Comparison of ENCODE assay signal across 24 cellular contexts in the genomic region with DNA sequence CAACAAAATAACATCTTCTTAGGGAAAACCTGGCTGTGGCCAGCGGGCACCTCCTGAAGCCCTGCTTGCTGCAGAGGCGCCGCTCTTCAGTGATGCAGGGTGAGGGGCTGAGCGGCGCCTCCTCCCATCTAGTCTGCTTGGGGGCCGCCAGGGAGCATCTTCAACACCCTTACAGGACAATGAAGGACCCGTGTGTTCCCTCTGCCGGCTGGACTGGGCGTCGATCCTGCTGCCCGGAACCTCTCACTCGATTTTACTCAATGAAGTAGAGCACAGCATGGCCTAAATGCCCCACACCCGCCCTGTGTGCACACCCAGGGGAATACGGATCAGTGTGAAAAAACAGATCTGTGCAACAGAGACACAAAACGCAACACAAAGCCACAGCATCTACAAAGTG. TPM values are rescaled to one million over a fixed set of nuclear protein-coding genes. Genes with fewer than 3 reads are reported as not detected.
A peak's percentile ranks its signal among the peaks of the same experiment; 100 is the strongest.
DNase-seq lines count a peak whose midpoint lies in the region; ATAC-seq and TF ChIP-seq lines count a peak whose summit lies in the region.
"Had no signal": no experiment of that assay in that cellular context is flagged by ENCODE, and none has a peak within 500 bp of the region (broad histone marks: within the 10 kb centered on the region; RNA-seq: fewer than 3 reads in every experiment).

No MANE protein-coding gene starts in this region.

- peak overlapping the region; percentile 62 for H3K4me3 Mint-ChIP-seq in activated CD4-positive, alpha-beta T cell treated with anti-CD3 and anti-CD28 coated beads, Interleukin-2, amount 10 ng/mL, durations not matched to agents 24 days and 14 days
- peak overlapping the region; percentile 79 for H3K4me3 Mint-ChIP-seq in CD8-positive, alpha-beta T cell
- no peak overlapping the region for H3K4me3 Mint-ChIP-seq in activated CD8-positive, alpha-beta T cell treated with anti-CD3 and anti-CD28 coated beads for 36 hours
- H3K4me3 Mint-ChIP-seq: B cell, naive B cell had no signal

- CTCF ChIA-PET in CD8-positive, alpha-beta T cell (lab: Charles Lee): interaction anchor here (0.8 to 3.8 kb wide), 8 partner anchors 8 to 137 kb away, joined by 3 to 24 read pairs (median 4); no protein-coding TSS in a partner anchor
- CTCF ChIA-PET in activated CD8-positive, alpha-beta T cell treated with anti-CD3 and anti-CD28 coated beads for 36 hours (lab: Charles Lee): interaction anchor here (1.1 to 3.8 kb wide), 4 partner anchors 11 to 137 kb away, joined by 3 to 24 read pairs (median 8); no protein-coding TSS in a partner anchor

- ATAC-seq in CD8-positive, alpha-beta T cell: peak; percentile 25
- ATAC-seq in activated CD8-positive, alpha-beta T cell treated with anti-CD3 and anti-CD28 coated beads for 36 hours: peak; percentile 5
- no peak for ATAC-seq in left cardiac atrium
- ATAC-seq in HG03139 (IDR thresholded peaks at IDR 0.05; ENCODE audit: unreplicated experiment): no peak
- ATAC-seq: A549, pancreas, right cardiac atrium had no signal

- H3K9me3 Mint-ChIP-seq in activated CD4-positive, alpha-beta T cell treated with anti-CD3 and anti-CD28 coated beads, Interleukin-2, amount 10 ng/mL, durations not matched to agents 24 days and 14 days: peaks cover 7% of the 10 kb centered on the region
- peaks cover 5% of the 10 kb centered on the region for H3K9me3 Mint-ChIP-seq in CD8-positive, alpha-beta T cell
- H3K9me3 Mint-ChIP-seq in activated CD8-positive, alpha-beta T cell treated with anti-CD3 and anti-CD28 coated beads for 36 hours: peaks cover 5% of the 10 kb centered on the region

- H3K36me3 ChIP-seq in CD8-positive, alpha-beta T cell (ENCODE audit: insufficient read depth, low read length): no peaks in the 10 kb centered on the region
- H3K36me3 ChIP-seq: transverse colon had no signal

- peaks cover 37% of the 10 kb centered on the region for H3K4me1 Mint-ChIP-seq in activated CD4-positive, alpha-beta T cell treated with anti-CD3 and anti-CD28 coated beads, Interleukin-2, amount 10 ng/mL, durations not matched to agents 24 days and 14 days
- peaks cover 70% of the 10 kb centered on the region for H3K4me1 Mint-ChIP-seq in CD8-positive, alpha-beta T cell (ENCODE audit: low read depth)
- H3K4me1 Mint-ChIP-seq in activated CD8-positive, alpha-beta T cell treated with anti-CD3 and anti-CD28 coated beads for 36 hours (ENCODE audit: low read depth): peaks cover 58% of the 10 kb centered on the region

- H3K4me3 ChIP-seq in CD8-positive, alpha-beta T cell (ENCODE audit: low read depth, low read length): peak overlapping the region; percentile 44
- H3K4me3 ChIP-seq: A549, pancreas, transverse colon had no signal

- no peak overlapping the region for H3K27ac Mint-ChIP-seq in activated CD4-positive, alpha-beta T cell treated with anti-CD3 and anti-CD28 coated beads, Interleukin-2, amount 10 ng/mL, durations not matched to agents 24 days and 14 days
- H3K27ac Mint-ChIP-seq in CD8-positive, alpha-beta T cell: peak overlapping the region; percentile 98
- H3K27ac Mint-ChIP-seq in activated CD8-positive, alpha-beta T cell treated with anti-CD3 and anti-CD28 coated beads for 36 hours: no peak overlapping the region
- H3K27ac Mint-ChIP-seq: B cell had no signal

- no peaks in the 10 kb centered on the region for H3K9me3 ChIP-seq in CD8-positive, alpha-beta T cell (ENCODE audit: low read length)
- H3K9me3 ChIP-seq: A549, pancreas, transverse colon had no signal

- peaks cover 5% of the 10 kb centered on the region for H3K27me3 Mint-ChIP-seq in activated CD4-positive, alpha-beta T cell treated with anti-CD3 and anti-CD28 coated beads, Interleukin-2, amount 10 ng/mL, durations not matched to agents 24 days and 14 days
- no peaks in the 10 kb centered on the region for H3K27me3 Mint-ChIP-seq in CD8-positive, alpha-beta T cell (ENCODE audit: low read depth)
- H3K27me3 Mint-ChIP-seq in activated CD8-positive, alpha-beta T cell treated with anti-CD3 and anti-CD28 coated beads for 36 hours: no peaks in the 10 kb centered on the region
- H3K27me3 Mint-ChIP-seq: B cell; naive B cell; stimulated activated naive CD8-positive, alpha-beta T cell treated with anti-CD3 and anti-CD28 coated beads, Interleukin-15, amount 100 ng/mL, for 72 hours had no signal

- intact Hi-C loops in activated CD4-positive, alpha-beta T cell treated with anti-CD3 and anti-CD28 coated beads, Interleukin-2, amount 10 ng/mL, durations not matched to agents 24 days and 14 days (cut with micrococcal nuclease): no loop called here
- intact Hi-C loops in CD8-positive, alpha-beta T cell (cut with DNase I, micrococcal nuclease): loop anchor here in 1 of 2 experiments (10.0 kb wide), 1 partner anchor 544 kb away; a partner anchor contains a TSS
- intact Hi-C loops in activated CD8-positive, alpha-beta T cell treated with anti-CD3 and anti-CD28 coated beads for 36 hours (cut with micrococcal nuclease): no loop called here
- intact Hi-C loops in left cardiac atrium (cut with DNase I): no loop called here

- H3K4me1 ChIP-seq in CD8-positive, alpha-beta T cell (ENCODE audit: insufficient read depth, low read length): peaks cover 62% of the 10 kb centered on the region
- H3K4me1 ChIP-seq: A549, pancreas, transverse colon had no signal

- POLR2A ChIA-PET in CD8-positive, alpha-beta T cell (lab: Charles Lee): no interaction called here
- POLR2A ChIA-PET in activated CD8-positive, alpha-beta T cell treated with anti-CD3 and anti-CD28 coated beads for 36 hours (lab: Charles Lee): interaction anchor here (0.6 kb wide), 1 partner anchor 862 kb away, joined by 3 read pairs; no protein-coding TSS in a partner anchor

- peaks cover 9% of the 10 kb centered on the region for H3K36me3 Mint-ChIP-seq in activated CD4-positive, alpha-beta T cell treated with anti-CD3 and anti-CD28 coated beads, Interleukin-2, amount 10 ng/mL, durations not matched to agents 24 days and 14 days (ENCODE audit: low read depth)
- H3K36me3 Mint-ChIP-seq in CD8-positive, alpha-beta T cell: peaks cover 3% of the 10 kb centered on the region
- H3K36me3 Mint-ChIP-seq in activated CD8-positive, alpha-beta T cell treated with anti-CD3 and anti-CD28 coated beads for 36 hours (ENCODE audit: low read depth): peaks cover 8% of the 10 kb centered on the region

- H3K27ac ChIP-seq in CD8-positive, alpha-beta T cell (ENCODE audit: low read depth, low read length): peak overlapping the region; percentile 30
- H3K27ac ChIP-seq: A549, pancreas, transverse colon had no signal

- no peak for TF ChIP-seq CTCF in CD8-positive, alpha-beta T cell (IDR thresholded peaks at IDR 0.05)
- TF ChIP-seq CTCF in activated CD8-positive, alpha-beta T cell treated with anti-CD3 and anti-CD28 coated beads for 36 hours (IDR thresholded peaks at IDR 0.05): no peak

- DNase-seq in activated CD4-positive, alpha-beta T cell treated with anti-CD3 and anti-CD28 coated beads, Interleukin-2, amount 10 ng/mL, durations not matched to agents 24 days and 14 days: no peak
- no peak for DNase-seq in activated CD4-positive, alpha-beta T cell treated with anti-CD3 and anti-CD28 coated beads, Interleukin-2, amount 50 U/mL, for 1 hour
- no peak for DNase-seq in CD8-positive, alpha-beta T cell
- DNase-seq in activated CD8-positive, alpha-beta T cell treated with anti-CD3 and anti-CD28 coated beads for 36 hours: peak; percentile 17
- DNase-seq in mesenteric fat pad (ENCODE audit: low spot score) (peak; percentile 83), left cardiac atrium (no peak), DMS79 treated with DMSO at 0.1 percent for 48 hours (lab: John Stamatoyannopoulos, UW) (no peak)
- DNase-seq: amniotic stem cell; cortex of kidney; mesendoderm; naive B cell; NCI-H1092; NCI-H2029 treated with DMSO at 0.1 percent for 48 hours; NCI-H226; NCI-H774; OCI-M1; pancreas; right cardiac atrium; stimulated activated CD4-positive, alpha-beta T cell treated with anti-CD3 and anti-CD28 coated beads, Interleukin-4, amount 100 ng/mL, for 4 hours; stimulated activated naive CD8-positive, alpha-beta T cell treated with anti-CD3 and anti-CD28 coated beads, Interleukin-15, amount 100 ng/mL, for 72 hours; transverse colon had no signal

- H3K27me3 ChIP-seq in CD8-positive, alpha-beta T cell (ENCODE audit: insufficient read depth, low read length): no peaks in the 10 kb centered on the region
- H3K27me3 ChIP-seq: pancreas, transverse colon had no signal

RNA-seq across cellular contexts. Expression of a gene that starts 28.5 kb away (rescaled TPM):
- 17.1 and 18.1 TPM in 2 replicates for total RNA-seq in activated CD4-positive, alpha-beta T cell treated with anti-CD3 and anti-CD28 coated beads, Interleukin-2, amount 10 ng/mL, durations not matched to agents 24 days and 14 days
- total RNA-seq in CD8-positive, alpha-beta T cell: 10 to 100 TPM; 18.4 to 22.2 TPM
- 10 to 100 TPM; 17.4 to 20.3 TPM for total RNA-seq in activated CD8-positive, alpha-beta T cell treated with anti-CD3 and anti-CD28 coated beads for 36 hours
- total RNA-seq in mesenteric fat pad (49.1 TPM), left cardiac atrium (100 to 1,000 TPM; 273 to 352 TPM)

Comparison
In these comparisons a context has a peak if more than half of its experiments do, and no peak if none do; other contexts are left out.
1. DNase-seq: peak in activated CD8-positive, alpha-beta T cell treated with anti-CD3 and anti-CD28 coated beads for 36 hours (single experiment) and mesenteric fat pad (single experiment); none in activated CD4-positive, alpha-beta T cell treated with anti-CD3 and anti-CD28 coated beads, Interleukin-2, amount 10 ng/mL, durations not matched to agents 24 days and 14 days (single experiment), activated CD4-positive, alpha-beta T cell treated with anti-CD3 and anti-CD28 coated beads, Interleukin-2, amount 50 U/mL, for 1 hour (single experiment), CD8-positive, alpha-beta T cell (0 of 7), left cardiac atrium (single experiment) and DMS79 treated with DMSO at 0.1 percent for 48 hours (single experiment).
2. ATAC-seq: peak in CD8-positive, alpha-beta T cell (single experiment) and activated CD8-positive, alpha-beta T cell treated with anti-CD3 and anti-CD28 coated beads for 36 hours (single experiment); none in left cardiac atrium (0 of 2) and HG03139 (single experiment).